9 cellular contexts compared by ENCODE assay signal in the genomic region with DNA sequence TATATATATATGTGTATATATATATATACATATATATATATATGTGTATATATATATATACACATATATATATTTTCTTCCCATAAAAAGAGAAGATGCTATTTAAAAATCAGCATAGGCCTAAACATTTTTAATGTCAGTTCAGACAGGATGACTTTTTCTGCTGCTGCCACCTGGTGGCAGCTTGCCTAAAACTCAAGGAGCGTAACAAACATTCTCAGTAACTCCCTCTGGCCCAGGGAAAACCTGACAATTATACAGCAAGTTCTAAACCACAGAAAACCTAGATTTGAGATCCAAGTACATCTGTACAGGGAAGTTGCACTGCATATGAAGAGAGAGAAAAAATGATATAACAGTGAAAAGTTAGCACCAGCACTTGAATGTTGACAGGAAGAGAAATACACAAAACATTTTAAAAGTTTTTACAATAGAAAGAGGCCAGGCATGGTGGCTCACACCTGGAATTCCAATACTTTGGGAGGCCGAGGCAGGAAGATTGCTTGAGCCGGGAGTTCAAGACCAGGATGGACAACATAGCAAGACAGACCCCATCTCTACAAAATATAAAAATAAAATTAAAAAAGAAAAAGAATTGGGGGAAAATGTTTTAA. TPM values are rescaled to one million over a fixed set of nuclear protein-coding genes. Genes with fewer than 3 reads are reported as not detected.
DNase-seq lines count a peak whose midpoint lies in the region; ATAC-seq and TF ChIP-seq lines count a peak whose summit lies in the region.
"Had no signal": no experiment of that assay in that cellular context is flagged by ENCODE, and none has a peak within 500 bp of the region (broad histone marks: within the 10 kb centered on the region; RNA-seq: fewer than 3 reads in every experiment).

No MANE protein-coding gene starts in this region.

- H3K4me1 ChIP-seq in PC-3 (ENCODE audit: insufficient read depth, low read length) (no peaks in the 10 kb centered on the region), cardiac muscle cell (ENCODE audit: low read depth) (no peaks in the 10 kb centered on the region)
- H3K4me1 ChIP-seq: BLaER1 had no signal

- BruUV-seq in PC-3 (replicated peaks; lab: Mats Ljungman, UMichigan), result no TSS peak

- H3K4me3 ChIP-seq in HL-60 (replicated peaks; ENCODE audit: insufficient read depth, low read length), result no peak overlapping the region
- H3K4me3 ChIP-seq in PC-3 (ENCODE audit: low read length), result no peak overlapping the region
- no peak overlapping the region for H3K4me3 ChIP-seq in cardiac muscle cell
- H3K4me3 ChIP-seq: BLaER1 had no signal

- POLR2A ChIA-PET in PC-3 (lab: Charles Lee; ENCODE audit: unreplicated experiment), result no interaction called here

- H3K27me3 ChIP-seq in HL-60 (ENCODE audit: insufficient read depth, poor library complexity, severe bottlenecking) (peaks cover 2% of the 10 kb centered on the region), PC-3 (ENCODE audit: low read length) (peaks cover 81% of the 10 kb centered on the region), cardiac muscle cell (no peaks in the 10 kb centered on the region)
- H3K27me3 ChIP-seq: BLaER1 had no signal

- H3K9me3 ChIP-seq in PC-3 (ENCODE audit: low read length) (no peaks in the 10 kb centered on the region), cardiac muscle cell (ENCODE audit: low read depth) (no peaks in the 10 kb centered on the region)
- H3K9me3 ChIP-seq: BLaER1 had no signal

- H3K27ac ChIP-seq in HL-60 (replicated peaks), result no peak overlapping the region
- no peak overlapping the region for H3K27ac ChIP-seq in PC-3 (ENCODE audit: low read length)
- no peak overlapping the region for H3K27ac ChIP-seq in cardiac muscle cell
- H3K27ac ChIP-seq: BLaER1 had no signal

- no peaks in the 10 kb centered on the region for H3K9me2 ChIP-seq in PC-3 (replicated peaks; ENCODE audit: low read length)

- H2AFZ ChIP-seq in PC-3 (ENCODE audit: low read length), result no peak overlapping the region

- no peak overlapping the region for H3K4me2 ChIP-seq in PC-3 (ENCODE audit: low read length)
- H3K4me2 ChIP-seq: BLaER1 had no signal

- no peaks in the 10 kb centered on the region for H4K20me1 ChIP-seq in PC-3 (ENCODE audit: low read length)
- H4K20me1 ChIP-seq: BLaER1 had no signal

- H3K36me3 ChIP-seq in PC-3 (ENCODE audit: low read depth, low read length) (no peaks in the 10 kb centered on the region), cardiac muscle cell (no peaks in the 10 kb centered on the region)
- H3K36me3 ChIP-seq: BLaER1 had no signal

- peak; percentile 70 for ATAC-seq in PC-3
- no peak for ATAC-seq in sciatic nerve

- no peak overlapping the region for H3K9ac ChIP-seq in PC-3 (ENCODE audit: low read length)
- H3K9ac ChIP-seq: BLaER1 had no signal

- no peaks in the 10 kb centered on the region for H3F3A ChIP-seq in PC-3 (ENCODE audit: low read length, unreplicated experiment)

- TF ChIP-seq CTCF in HL-60 (IDR thresholded peaks at IDR 0.05; ENCODE audit: insufficient read depth, low read length), result peak; percentile 22
- TF ChIP-seq CTCF in PC-3 (conservative IDR thresholded peaks at IDR 0.05; ENCODE audit: low read depth, low read length), result peak; percentile 80
- peak; percentile 66 for TF ChIP-seq CTCF in cardiac muscle cell (IDR thresholded peaks at IDR 0.05; ENCODE audit: low read depth, low read length)

- DNase-seq in DMS79 treated with DMSO at 0.1 percent for 48 hours (lab: John Stamatoyannopoulos, UW) (peak; percentile 51), DMS79 (lab: John Stamatoyannopoulos, UW) (no peak), HL-60 (ENCODE audit: low read depth in 1 of 2, low spot score in 1 of 2) (peak; percentile 10 to 18), PC-3 (peak; percentile 84), cardiac muscle cell (ENCODE audit: low read depth in 1 of 2, low spot score in 1 of 2) (peak; percentile 67 to 82), sciatic nerve (ENCODE audit: low spot score) (peak; percentile 81), epidermal melanocyte (ENCODE audit: insufficient read length, low spot score) (no peak)
- DNase-seq in activated gamma-delta T cell treated with anti-CD3 and anti-CD28 coated beads, Interleukin-2, amount 50 U/mL, for 16 hours (ENCODE audit: low read depth), result peak; percentile 17

- intact Hi-C loops in PC-3 (cut with micrococcal nuclease), result loop anchor here (1.0 kb wide), 2 partner anchors 171 to 184 kb away; no protein-coding TSS in a partner anchor
- intact Hi-C loops in sciatic nerve (cut with DNase I), result no loop called here

- H3K79me2 ChIP-seq in PC-3 (ENCODE audit: low read length), result no peaks in the 10 kb centered on the region

- CTCF ChIA-PET in PC-3 (lab: Charles Lee), result no interaction called here

RNA-seq across cellular contexts. Expression of a gene that starts 16.6 kb away (rescaled TPM):
- total RNA-seq in PC-3 (2014; rRNA removed), result 0.04 TPM in 1 of 2 replicates, not detected in the other
- total RNA-seq in cardiac muscle cell, result not detected in 2 replicates
- not detected in 2 replicates for polyA plus RNA-seq in cardiac muscle cell
- total RNA-seq in sciatic nerve, result not detected

RNA-seq across cellular contexts. Expression of a gene that starts 24.9 kb away (rescaled TPM):
- total RNA-seq in PC-3 (2014; rRNA removed) (not detected in 2 replicates), cardiac muscle cell (not detected in 2 replicates), sciatic nerve (not detected)
- polyA plus RNA-seq in cardiac muscle cell, result not detected in 2 replicates

RNA-seq across cellular contexts. Expression of a gene that starts 36.3 kb away (rescaled TPM):
- 20.6 and 21.8 TPM in 2 replicates for total RNA-seq in PC-3 (2014; rRNA removed)
- 16.9 and 31.5 TPM in 2 replicates for total RNA-seq in cardiac muscle cell
- polyA plus RNA-seq in cardiac muscle cell, result 22.9 and 29.1 TPM in 2 replicates
- 38.8 TPM for total RNA-seq in sciatic nerve

RNA-seq across cellular contexts. Expression of a gene that starts 42.9 kb away (rescaled TPM):
- total RNA-seq in PC-3 (2014; rRNA removed) (not detected in 2 replicates), cardiac muscle cell (not detected in 2 replicates), sciatic nerve (not detected)
- polyA plus RNA-seq in cardiac muscle cell, result not detected in 2 replicates

Comparison
In these comparisons a context has a peak if more than half of its experiments do, and no peak if none do; other contexts are left out.
1. DNase-seq: peak in DMS79 treated with DMSO at 0.1 percent for 48 hours (single experiment), HL-60 (2 of 2), PC-3 (single experiment), activated gamma-delta T cell treated with anti-CD3 and anti-CD28 coated beads, Interleukin-2, amount 50 U/mL, for 16 hours (single experiment), cardiac muscle cell (2 of 2) and sciatic nerve (single experiment); none in DMS79 (single experiment) and epidermal melanocyte (single experiment).
2. CTCF ChIP-seq: peak in every context shown above with its lines; median percentile 80 in PC-3; 66 in cardiac muscle cell; 22 in HL-60.